ENCODE assay signal across 27 cellular contexts in the genomic region with DNA sequence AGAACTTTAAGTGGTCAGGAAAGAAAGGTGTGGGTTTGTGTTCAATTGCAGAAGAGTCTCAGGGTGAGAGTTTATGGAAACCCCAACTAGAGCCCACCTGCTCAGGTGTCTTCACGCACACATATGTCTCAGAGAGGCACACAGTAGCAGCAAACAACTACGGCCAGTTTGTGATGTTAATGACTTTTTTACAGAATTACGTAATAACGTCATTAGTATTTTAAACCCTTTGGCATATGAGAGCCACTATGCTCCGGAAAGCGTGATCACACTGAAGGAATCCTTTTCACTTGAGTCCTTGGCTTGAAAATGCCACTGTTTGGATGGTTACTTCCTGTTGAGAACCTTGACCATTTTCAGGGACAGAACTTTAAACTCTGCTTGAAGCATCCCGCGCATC.
"Had no signal": no experiment of that assay in that cellular context is flagged by ENCODE, and none has a peak within 500 bp of the region (broad histone marks: within the 10 kb centered on the region; RNA-seq: fewer than 3 reads in every experiment).

No MANE protein-coding gene starts in this region.

- FAIRE-seq: urothelium cell line had no signal

- H3K27me3 ChIP-seq: neutrophil, ovary, thyroid gland, tibial nerve, upper lobe of left lung, vagina had no signal

- ATAC-seq: naive thymus-derived CD8-positive, alpha-beta T cell; psoas muscle; right cardiac atrium; sciatic nerve; stimulated activated effector memory CD8-positive, alpha-beta T cell treated with anti-CD3 and anti-CD28 coated beads, Interleukin-12 subunit alpha, Interleukin-12 subunit beta, amount 100 ng/mL, for 72 hours; stimulated activated naive B cell treated with anti-CD40 and anti-IgM and Interleukin-4, amounts not matched to agents 10 μg/mL and 1 μg/mL and 100 μg/mL, for 72 hours had no signal

- H3K4me3 ChIP-seq: ovary, psoas muscle, skin epidermis, smooth muscle cell, spleen, stomach, thoracic aorta, thyroid gland, tibial nerve, upper lobe of left lung, vagina had no signal

- H2AFZ ChIP-seq: parathyroid adenoma had no signal

- H3K9ac ChIP-seq: parathyroid adenoma had no signal

- DNase-seq: naive B cell; naive thymus-derived CD8-positive, alpha-beta T cell; nephron progenitor cell; nucleus accumbens; ovary; right cardiac atrium; stimulated activated CD4-positive, alpha-beta T cell treated with anti-CD3 and anti-CD28 coated beads, Interleukin-12 subunit alpha, Interleukin-12 subunit beta, amount 100 ng/mL, for 4 hours; stimulated activated CD4-positive, alpha-beta T cell treated with anti-CD3 and anti-CD28 coated beads, Interleukin-1b, Interleukin-23, amount 100 ng/mL, for 48 hours; stimulated activated CD4-positive, alpha-beta T cell treated with anti-CD3 and anti-CD28 coated beads, Interleukin-4, amount 100 ng/mL, for 1 hour; stimulated activated naive B cell treated with anti-CD40 and anti-IgM and Interleukin-4, amounts not matched to agents 10 μg/mL and 1 μg/mL and 100 μg/mL, for 72 hours; stimulated activated naive CD4-positive, alpha-beta T cell treated with Interleukin-2 at 50 U/mL for 16 hours; stomach; thyroid gland; trophoblast cell; upper lobe of left lung had no signal

- H3K27ac ChIP-seq: neutrophil, ovary, parathyroid adenoma, psoas muscle, skin epidermis, spleen, stomach, thoracic aorta, thyroid gland, tibial nerve, upper lobe of left lung, vagina had no signal

- H3K4me1 ChIP-seq: parathyroid adenoma, psoas muscle, spleen, stomach, thyroid gland, tibial nerve, upper lobe of left lung, vagina had no signal

- H3K9me3 ChIP-seq: neutrophil, ovary, psoas muscle, thoracic aorta, thyroid gland, vagina had no signal

- H3K36me3 ChIP-seq: neutrophil, ovary, spleen, stomach, thoracic aorta, thyroid gland, tibial nerve, upper lobe of left lung, vagina had no signal

- H3K4me2 ChIP-seq: smooth muscle cell had no signal
